1 cellular context compared by ENCODE assay signal in the genomic region with DNA sequence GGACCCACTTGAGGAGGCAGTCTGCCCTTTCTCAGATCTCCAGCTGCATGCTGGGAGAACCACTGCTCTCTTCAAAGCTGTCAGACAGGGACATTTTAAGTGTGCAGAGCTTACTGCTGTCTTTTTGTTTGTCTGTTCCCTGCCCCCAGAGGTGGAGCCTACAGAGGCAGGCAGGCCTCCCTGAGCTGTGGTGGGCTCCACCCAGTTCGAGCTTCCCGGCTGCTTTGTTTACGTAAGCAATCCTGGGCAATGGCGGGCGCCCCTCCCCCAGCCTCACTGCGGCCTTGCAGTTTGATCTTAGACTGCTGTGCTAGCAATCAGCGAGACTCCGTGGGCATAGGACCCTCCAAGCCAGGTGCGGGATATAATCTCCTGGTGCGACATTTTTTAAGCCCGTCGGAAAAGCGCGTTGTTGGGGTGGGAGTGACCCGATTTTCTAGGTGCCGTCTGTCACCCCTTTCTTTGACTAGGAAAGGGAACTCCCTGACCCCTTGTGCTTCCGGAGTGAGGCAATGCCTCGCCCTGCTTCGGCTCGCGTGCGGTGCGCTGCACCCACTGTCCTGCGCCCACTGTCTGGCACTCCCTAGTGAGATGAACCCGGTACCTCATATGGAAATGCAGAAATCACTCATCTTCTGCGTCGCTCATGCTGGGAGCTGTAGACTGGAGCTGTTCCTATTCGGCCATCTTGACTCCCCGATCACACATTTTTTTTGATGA.
TF ChIP-seq lines count a peak whose summit lies in the region.
"Not testable (repeated sequence)": the region's sequence is repeated elsewhere in the genome, so short reads cannot be mapped to it uniquely, and the experiment has no call there.

No MANE protein-coding gene starts in this region.

TF ChIP-seq in HepG2, 621 proteins besides CTCF, POLR2A, EP300 and RAD21:
- TF ChIP-seq ZMYM4 (CRISPR knock-in tag; IDR thresholded peaks at IDR 0.05) = peak; percentile 60
- TF ChIP-seq, protein P1, sequence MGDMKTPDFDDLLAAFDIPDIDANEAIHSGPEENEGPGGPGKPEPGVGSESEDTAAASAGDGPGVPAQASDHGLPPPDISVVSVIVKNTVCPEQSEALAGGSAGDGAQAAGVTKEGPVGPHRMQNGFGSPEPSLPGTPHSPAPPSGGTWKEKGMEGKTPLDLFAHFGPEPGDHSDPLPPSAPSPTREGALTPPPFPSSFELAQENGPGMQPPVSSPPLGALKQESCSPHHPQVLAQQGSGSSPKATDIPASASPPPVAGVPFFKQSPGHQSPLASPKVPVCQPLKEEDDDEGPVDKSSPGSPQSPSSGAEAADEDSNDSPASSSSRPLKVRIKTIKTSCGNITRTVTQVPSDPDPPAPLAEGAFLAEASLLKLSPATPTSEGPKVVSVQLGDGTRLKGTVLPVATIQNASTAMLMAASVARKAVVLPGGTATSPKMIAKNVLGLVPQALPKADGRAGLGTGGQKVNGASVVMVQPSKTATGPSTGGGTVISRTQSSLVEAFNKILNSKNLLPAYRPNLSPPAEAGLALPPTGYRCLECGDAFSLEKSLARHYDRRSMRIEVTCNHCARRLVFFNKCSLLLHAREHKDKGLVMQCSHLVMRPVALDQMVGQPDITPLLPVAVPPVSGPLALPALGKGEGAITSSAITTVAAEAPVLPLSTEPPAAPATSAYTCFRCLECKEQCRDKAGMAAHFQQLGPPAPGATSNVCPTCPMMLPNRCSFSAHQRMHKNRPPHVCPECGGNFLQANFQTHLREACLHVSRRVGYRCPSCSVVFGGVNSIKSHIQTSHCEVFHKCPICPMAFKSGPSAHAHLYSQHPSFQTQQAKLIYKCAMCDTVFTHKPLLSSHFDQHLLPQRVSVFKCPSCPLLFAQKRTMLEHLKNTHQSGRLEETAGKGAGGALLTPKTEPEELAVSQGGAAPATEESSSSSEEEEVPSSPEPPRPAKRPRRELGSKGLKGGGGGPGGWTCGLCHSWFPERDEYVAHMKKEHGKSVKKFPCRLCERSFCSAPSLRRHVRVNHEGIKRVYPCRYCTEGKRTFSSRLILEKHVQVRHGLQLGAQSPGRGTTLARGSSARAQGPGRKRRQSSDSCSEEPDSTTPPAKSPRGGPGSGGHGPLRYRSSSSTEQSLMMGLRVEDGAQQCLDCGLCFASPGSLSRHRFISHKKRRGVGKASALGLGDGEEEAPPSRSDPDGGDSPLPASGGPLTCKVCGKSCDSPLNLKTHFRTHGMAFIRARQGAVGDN (CRISPR knock-in tag; IDR thresholded peaks at IDR 0.05) = peak; percentile 57
- peak; percentile 18; the same call in 1 of the 2 replicates for TF ChIP-seq SALL1 (CRISPR knock-in tag; IDR thresholded peaks at IDR 0.05)
- TF ChIP-seq, protein P2, sequence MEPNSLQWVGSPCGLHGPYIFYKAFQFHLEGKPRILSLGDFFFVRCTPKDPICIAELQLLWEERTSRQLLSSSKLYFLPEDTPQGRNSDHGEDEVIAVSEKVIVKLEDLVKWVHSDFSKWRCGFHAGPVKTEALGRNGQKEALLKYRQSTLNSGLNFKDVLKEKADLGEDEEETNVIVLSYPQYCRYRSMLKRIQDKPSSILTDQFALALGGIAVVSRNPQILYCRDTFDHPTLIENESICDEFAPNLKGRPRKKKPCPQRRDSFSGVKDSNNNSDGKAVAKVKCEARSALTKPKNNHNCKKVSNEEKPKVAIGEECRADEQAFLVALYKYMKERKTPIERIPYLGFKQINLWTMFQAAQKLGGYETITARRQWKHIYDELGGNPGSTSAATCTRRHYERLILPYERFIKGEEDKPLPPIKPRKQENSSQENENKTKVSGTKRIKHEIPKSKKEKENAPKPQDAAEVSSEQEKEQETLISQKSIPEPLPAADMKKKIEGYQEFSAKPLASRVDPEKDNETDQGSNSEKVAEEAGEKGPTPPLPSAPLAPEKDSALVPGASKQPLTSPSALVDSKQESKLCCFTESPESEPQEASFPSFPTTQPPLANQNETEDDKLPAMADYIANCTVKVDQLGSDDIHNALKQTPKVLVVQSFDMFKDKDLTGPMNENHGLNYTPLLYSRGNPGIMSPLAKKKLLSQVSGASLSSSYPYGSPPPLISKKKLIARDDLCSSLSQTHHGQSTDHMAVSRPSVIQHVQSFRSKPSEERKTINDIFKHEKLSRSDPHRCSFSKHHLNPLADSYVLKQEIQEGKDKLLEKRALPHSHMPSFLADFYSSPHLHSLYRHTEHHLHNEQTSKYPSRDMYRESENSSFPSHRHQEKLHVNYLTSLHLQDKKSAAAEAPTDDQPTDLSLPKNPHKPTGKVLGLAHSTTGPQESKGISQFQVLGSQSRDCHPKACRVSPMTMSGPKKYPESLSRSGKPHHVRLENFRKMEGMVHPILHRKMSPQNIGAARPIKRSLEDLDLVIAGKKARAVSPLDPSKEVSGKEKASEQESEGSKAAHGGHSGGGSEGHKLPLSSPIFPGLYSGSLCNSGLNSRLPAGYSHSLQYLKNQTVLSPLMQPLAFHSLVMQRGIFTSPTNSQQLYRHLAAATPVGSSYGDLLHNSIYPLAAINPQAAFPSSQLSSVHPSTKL (CRISPR knock-in tag; IDR thresholded peaks at IDR 0.05) = peak; percentile 8; the same call in 1 of the 2 replicates
- TF ChIP-seq, protein P3, sequence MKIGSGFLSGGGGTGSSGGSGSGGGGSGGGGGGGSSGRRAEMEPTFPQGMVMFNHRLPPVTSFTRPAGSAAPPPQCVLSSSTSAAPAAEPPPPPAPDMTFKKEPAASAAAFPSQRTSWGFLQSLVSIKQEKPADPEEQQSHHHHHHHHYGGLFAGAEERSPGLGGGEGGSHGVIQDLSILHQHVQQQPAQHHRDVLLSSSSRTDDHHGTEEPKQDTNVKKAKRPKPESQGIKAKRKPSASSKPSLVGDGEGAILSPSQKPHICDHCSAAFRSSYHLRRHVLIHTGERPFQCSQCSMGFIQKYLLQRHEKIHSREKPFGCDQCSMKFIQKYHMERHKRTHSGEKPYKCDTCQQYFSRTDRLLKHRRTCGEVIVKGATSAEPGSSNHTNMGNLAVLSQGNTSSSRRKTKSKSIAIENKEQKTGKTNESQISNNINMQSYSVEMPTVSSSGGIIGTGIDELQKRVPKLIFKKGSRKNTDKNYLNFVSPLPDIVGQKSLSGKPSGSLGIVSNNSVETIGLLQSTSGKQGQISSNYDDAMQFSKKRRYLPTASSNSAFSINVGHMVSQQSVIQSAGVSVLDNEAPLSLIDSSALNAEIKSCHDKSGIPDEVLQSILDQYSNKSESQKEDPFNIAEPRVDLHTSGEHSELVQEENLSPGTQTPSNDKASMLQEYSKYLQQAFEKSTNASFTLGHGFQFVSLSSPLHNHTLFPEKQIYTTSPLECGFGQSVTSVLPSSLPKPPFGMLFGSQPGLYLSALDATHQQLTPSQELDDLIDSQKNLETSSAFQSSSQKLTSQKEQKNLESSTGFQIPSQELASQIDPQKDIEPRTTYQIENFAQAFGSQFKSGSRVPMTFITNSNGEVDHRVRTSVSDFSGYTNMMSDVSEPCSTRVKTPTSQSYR (CRISPR knock-in tag; IDR thresholded peaks at IDR 0.05; ENCODE audit: borderline replicate concordance) = peak; percentile 37; the same call in 1 of the 2 replicates
- not testable (repeated sequence) for TF ChIP-seq NR2F6 (IDR thresholded peaks at IDR 0.05)
- 0 out of 2 replicates have a peak, but pooled peaks have one; percentile 15 for TF ChIP-seq NR2F6 (CRISPR knock-in tag; IDR thresholded peaks at IDR 0.05)
- 0 out of 2 replicates have a peak, but pooled peaks have one; percentile 18 for TF ChIP-seq FOXA3 (CRISPR knock-in tag; IDR thresholded peaks at IDR 0.05)
- TF ChIP-seq, protein P4, sequence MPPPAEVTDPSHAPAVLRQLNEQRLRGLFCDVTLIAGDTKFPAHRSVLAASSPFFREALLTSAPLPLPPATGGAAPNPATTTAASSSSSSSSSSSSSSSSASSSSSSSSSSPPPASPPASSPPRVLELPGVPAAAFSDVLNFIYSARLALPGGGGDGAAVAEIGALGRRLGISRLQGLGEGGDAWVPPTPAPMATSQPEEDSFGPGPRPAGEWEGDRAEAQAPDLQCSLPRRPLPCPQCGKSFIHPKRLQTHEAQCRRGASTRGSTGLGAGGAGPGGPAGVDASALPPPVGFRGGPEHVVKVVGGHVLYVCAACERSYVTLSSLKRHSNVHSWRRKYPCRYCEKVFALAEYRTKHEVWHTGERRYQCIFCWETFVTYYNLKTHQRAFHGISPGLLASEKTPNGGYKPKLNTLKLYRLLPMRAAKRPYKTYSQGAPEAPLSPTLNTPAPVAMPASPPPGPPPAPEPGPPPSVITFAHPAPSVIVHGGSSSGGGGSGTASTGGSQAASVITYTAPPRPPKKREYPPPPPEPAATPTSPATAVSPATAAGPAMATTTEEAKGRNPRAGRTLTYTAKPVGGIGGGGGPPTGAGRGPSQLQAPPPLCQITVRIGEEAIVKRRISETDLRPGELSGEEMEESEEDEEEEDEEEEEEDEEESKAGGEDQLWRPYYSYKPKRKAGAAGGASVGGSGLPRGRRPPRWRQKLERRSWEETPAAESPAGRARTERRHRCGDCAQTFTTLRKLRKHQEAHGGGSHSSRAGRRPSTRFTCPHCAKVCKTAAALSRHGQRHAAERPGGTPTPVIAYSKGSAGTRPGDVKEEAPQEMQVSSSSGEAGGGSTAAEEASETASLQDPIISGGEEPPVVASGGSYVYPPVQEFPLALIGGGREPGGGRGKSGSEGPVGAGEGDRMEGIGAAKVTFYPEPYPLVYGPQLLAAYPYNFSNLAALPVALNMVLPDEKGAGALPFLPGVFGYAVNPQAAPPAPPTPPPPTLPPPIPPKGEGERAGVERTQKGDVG (CRISPR knock-in tag; IDR thresholded peaks at IDR 0.05; ENCODE audit: borderline replicate concordance) = peak; percentile 39; the same call in 1 of the 2 replicates
